25 cellular contexts compared by ENCODE assay signal in the genomic region with DNA sequence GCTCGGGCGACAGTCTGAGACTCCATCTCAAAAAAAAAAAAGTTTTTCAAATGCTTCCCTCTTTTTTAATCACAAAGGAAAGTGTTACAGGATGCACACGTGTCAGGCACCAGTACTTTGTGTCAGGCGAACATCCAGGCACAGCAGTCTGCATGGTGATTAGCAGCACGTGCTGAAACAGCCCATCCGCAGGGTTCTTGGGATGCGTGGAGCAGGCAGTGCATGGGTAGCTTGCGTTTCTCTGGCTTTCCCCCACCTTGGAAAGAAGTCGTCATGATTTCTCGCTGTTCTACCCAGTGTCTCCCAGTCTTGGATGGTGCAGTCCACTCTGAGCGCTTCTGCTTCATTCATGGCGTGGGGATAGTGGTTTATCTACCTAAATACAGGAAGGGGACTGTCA.
"Had no signal": no experiment of that assay in that cellular context is flagged by ENCODE, and none has a peak within 500 bp of the region (broad histone marks: within the 10 kb centered on the region; RNA-seq: fewer than 3 reads in every experiment).

No MANE protein-coding gene starts in this region.

- H3K4me3 ChIP-seq: ascending aorta, cardiac muscle cell had no signal

- H3K4me1 ChIP-seq: ascending aorta had no signal

- DNase-seq: activated B cell treated with CpG ODN at 0.5 μM for 24 hours; activated CD4-positive, alpha-beta memory T cell treated with anti-CD3 and anti-CD28 coated beads, Interleukin-2, amount 10 ng/mL, durations not matched to agents 7 days and 5 days; activated CD4-positive, alpha-beta T cell treated with anti-CD3 and anti-CD28 coated beads for 4 hours; activated CD4-positive, alpha-beta T cell treated with anti-CD3 and anti-CD28 coated beads, Interleukin-2, amount 10 ng/mL, durations not matched to agents 24 days and 14 days; activated CD4-positive, alpha-beta T cell treated with anti-CD3 and anti-CD28 coated beads, Interleukin-2, amount 50 U/mL, for 1 hour; activated CD4-positive, alpha-beta T cell treated with anti-CD3 and anti-CD28 coated beads, Interleukin-2, amount 50 U/mL, for 48 hours; activated CD4-positive, CD25-positive, alpha-beta regulatory T cell treated with anti-CD3 and anti-CD28 coated beads, Interleukin-2, amount 50 U/mL, for 72 hours; activated CD8-positive, alpha-beta memory T cell treated with anti-CD3 and anti-CD28 coated beads for 24 hours; activated CD8-positive, alpha-beta memory T cell treated with anti-CD3 and anti-CD28 coated beads, Interleukin-2, amount 10 ng/mL, durations not matched to agents 7 days and 5 days; activated CD8-positive, alpha-beta memory T cell treated with anti-CD3 and anti-CD28 coated beads, Interleukin-2, amount 50 U/mL, for 48 hours; activated CD8-positive, alpha-beta T cell treated with anti-CD3 and anti-CD28 coated beads, Interleukin-2, amount 10 ng/mL, durations not matched to agents 7 days and 5 days; activated gamma-delta T cell; activated naive CD4-positive, alpha-beta T cell treated with anti-CD3 and anti-CD28 coated beads, Interleukin-2, amount 10 ng/mL, durations not matched to agents 7 days and 5 days; activated naive CD4-positive, alpha-beta T cell treated with Interleukin-2 at 50 U/mL for 16 hours; activated naive CD8-positive, alpha-beta T cell treated with anti-CD3 and anti-CD28 coated beads, Interleukin-2, amount 10 ng/mL, durations not matched to agents 7 days and 5 days; activated naive CD8-positive, alpha-beta T cell treated with anti-CD3 and anti-CD28 coated beads, Interleukin-2, amount 50 U/mL, for 24 hours; activated T-cell treated with anti-CD3 and anti-CD28 coated beads, Interleukin-2, amount 50 U/mL, for 24 hours; activated T-cell treated with anti-CD3 and anti-CD28 coated beads, Interleukin-2, amount 50 U/mL, for 48 hours; amygdala; anterior cingulate cortex; T-cell; T-helper 17 cell had no signal

- H3K9me3 ChIP-seq: ascending aorta had no signal

- H3K27me3 ChIP-seq: ascending aorta, cardiac muscle cell had no signal

- H3K27ac ChIP-seq: ascending aorta, cardiac muscle cell, VCaP had no signal
